ENCODE assay signal across 8 cellular contexts in the genomic region with DNA sequence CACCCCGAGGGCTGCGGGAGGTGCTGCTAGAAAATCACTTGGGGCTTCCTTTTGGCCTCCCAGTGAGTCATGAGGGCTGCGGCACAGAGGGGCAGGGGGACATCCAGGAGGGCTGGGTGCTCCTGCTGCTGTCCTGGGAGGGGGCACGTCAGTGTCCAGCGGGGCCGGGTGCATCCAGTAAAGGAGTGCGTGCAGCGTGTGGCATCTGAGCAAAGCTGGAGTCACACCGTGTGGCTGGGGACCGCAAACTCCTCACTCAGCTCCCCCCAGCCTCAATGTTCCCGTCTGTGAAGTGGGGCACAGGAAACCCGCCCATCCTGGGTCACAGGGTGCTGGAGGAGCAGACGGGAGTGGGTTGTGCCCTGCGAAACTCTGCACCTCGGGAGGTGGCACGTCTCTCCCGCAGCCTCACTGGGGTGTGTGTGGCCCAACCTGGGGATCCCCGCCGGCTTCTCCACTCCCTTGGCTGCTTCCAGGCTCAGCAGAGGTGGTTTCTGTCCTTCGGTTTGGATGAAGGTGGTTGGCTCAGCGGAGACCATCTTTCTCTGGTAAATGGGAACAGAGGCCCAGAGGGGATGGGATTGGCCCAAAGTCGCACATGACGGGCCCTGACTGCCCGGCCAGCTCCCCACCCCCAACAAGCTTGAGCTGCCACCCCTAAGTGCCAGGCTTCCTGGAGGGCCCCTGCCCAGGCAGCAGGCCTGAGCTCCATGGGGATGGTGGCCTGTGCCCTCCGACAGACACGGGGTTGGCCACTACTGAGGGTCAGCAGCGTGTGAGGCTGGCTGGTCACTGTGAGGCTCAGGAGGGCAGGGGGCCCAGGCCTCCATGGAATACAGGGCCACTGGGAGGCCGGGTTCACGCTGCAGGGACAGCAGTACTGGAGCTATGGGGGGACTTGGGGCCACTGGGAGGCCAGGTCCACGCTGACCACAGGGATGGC.
A peak's percentile ranks its signal among the peaks of the same experiment; 100 is the strongest.
DNase-seq lines count a peak whose midpoint lies in the region; ATAC-seq and TF ChIP-seq lines count a peak whose summit lies in the region.
"Not testable (repeated sequence)": the region's sequence is repeated elsewhere in the genome, so short reads cannot be mapped to it uniquely, and the experiment has no call there.

No MANE protein-coding gene starts in this region.

- POLR2A ChIA-PET in CD4-positive, alpha-beta memory T cell (lab: Charles Lee; ENCODE audit: partially characterized antibody): not testable (repeated sequence)

- not testable (repeated sequence) for H3K27me3 ChIP-seq in CD4-positive, alpha-beta memory T cell (ENCODE audit: insufficient read depth, low read length); breast epithelium; gastroesophageal sphincter; lung (ENCODE audit: control insufficient read depth, insufficient read depth); rectal smooth muscle tissue (ENCODE audit: control insufficient read depth, insufficient read depth, low read length); thoracic aorta (replicated peaks; ENCODE audit: insufficient read depth)

- TF ChIP-seq POLR2A in breast epithelium (IDR thresholded peaks at IDR 0.05); gastroesophageal sphincter (IDR thresholded peaks at IDR 0.05): not testable (repeated sequence)

- intact Hi-C loops in CD4-positive, alpha-beta memory T cell (cut with micrococcal nuclease); breast epithelium (cut with DNase I; ENCODE audit: low total_unique reads): not testable (repeated sequence)

- not testable (repeated sequence) for H3K4me1 ChIP-seq in CD4-positive, alpha-beta memory T cell (ENCODE audit: insufficient read depth, low read length); breast epithelium; lung (ENCODE audit: control insufficient read depth in 2 of 2, insufficient read depth in 2 of 2, low read length in 2 of 2)
- H3K4me1 ChIP-seq in gastroesophageal sphincter (peaks cover 4 to 66% (median 26%) of the 10 kb centered on the region in 3 donors), rectal smooth muscle tissue (ENCODE audit: control insufficient read depth, insufficient read depth, low read length) (peaks cover 23% of the 10 kb centered on the region), thoracic aorta (ENCODE audit: control insufficient read depth in 1 of 2, low read depth in 2 of 2) (peaks cover 11 to 51% of the 10 kb centered on the region in 2 donors)

- H3K4me3 Mint-ChIP-seq in CD4-positive, alpha-beta memory T cell: peak overlapping the region in 3 of 8 donors; percentile 26 to 51 (median 39)
- peak overlapping the region; percentile 71 for H3K4me3 Mint-ChIP-seq in T-helper 17 cell

- H3K9me3 ChIP-seq in CD4-positive, alpha-beta memory T cell (ENCODE audit: control insufficient read depth in 1 of 2, low read length in 2 of 2); T-helper 17 cell (ENCODE audit: control insufficient read depth, low read length, poor library complexity, severe bottlenecking); breast epithelium; gastroesophageal sphincter; lung (ENCODE audit: control insufficient read depth in 2 of 2, insufficient read depth in 1 of 2, low read length in 1 of 2); thoracic aorta: not testable (repeated sequence)

- H3K36me3 Mint-ChIP-seq in CD4-positive, alpha-beta memory T cell; T-helper 17 cell (ENCODE audit: low read depth): not testable (repeated sequence)

- not testable (repeated sequence) for H3K27ac ChIP-seq in CD4-positive, alpha-beta memory T cell (ENCODE audit: low read depth, low read length)
- H3K27ac ChIP-seq in breast epithelium (peak overlapping the region; percentile 84 to 89), gastroesophageal sphincter (peak overlapping the region in 3 of 4 donors; percentile 76 to 87 (median 77)), lung (ENCODE audit: low read depth in 1 of 2, low read length in 1 of 2) (peak overlapping the region; percentile 24 to 95), rectal smooth muscle tissue (ENCODE audit: low read depth, low read length) (peak overlapping the region; percentile 21), thoracic aorta (peak overlapping the region in 1 of 2 donors; percentile 35)

- DNase-seq in CD4-positive, alpha-beta memory T cell: peak in 3 of 5 donors; percentile 4 to 61 (median 28)
- peak in 1 of 3 donors; percentile 26 for DNase-seq in T-helper 17 cell
- not testable (repeated sequence) for DNase-seq in breast epithelium (ENCODE audit: low spot score in 2 of 2); lung (ENCODE audit: low spot score); thoracic aorta (ENCODE audit: low spot score)

- not testable (repeated sequence) for H3K36me3 ChIP-seq in CD4-positive, alpha-beta memory T cell (ENCODE audit: insufficient read depth, low read length); breast epithelium; gastroesophageal sphincter; lung (ENCODE audit: control insufficient read depth in 2 of 2, insufficient read depth in 2 of 2, low read length in 2 of 2); rectal smooth muscle tissue (ENCODE audit: control insufficient read depth, insufficient read depth, low read length); thoracic aorta

- H3K27ac Mint-ChIP-seq in CD4-positive, alpha-beta memory T cell: peak overlapping the region in 2 of 7 donors; percentile 32 to 35
- H3K27ac Mint-ChIP-seq in T-helper 17 cell: peak overlapping the region; percentile 61

- TF ChIP-seq CTCF in breast epithelium (IDR thresholded peaks at IDR 0.05); gastroesophageal sphincter (IDR thresholded peaks at IDR 0.05); lung (IDR thresholded peaks at IDR 0.05; ENCODE audit: control extremely low read depth, extremely low read depth); thoracic aorta (IDR thresholded peaks at IDR 0.05): not testable (repeated sequence)

- H3K4me1 Mint-ChIP-seq in CD4-positive, alpha-beta memory T cell; T-helper 17 cell: not testable (repeated sequence)

- not testable (repeated sequence) for H3K27me3 Mint-ChIP-seq in CD4-positive, alpha-beta memory T cell; T-helper 17 cell

- ATAC-seq in HG02763 (IDR thresholded peaks at IDR 0.05; ENCODE audit: unreplicated experiment) (peak; percentile 14), T-helper 17 cell (peak; percentile 59)
- not testable (repeated sequence) for ATAC-seq in gastroesophageal sphincter; lung (ENCODE audit: insufficient read depth, low FRiP score); thoracic aorta (ENCODE audit: insufficient number of reproducible peaks, low FRiP score, low read depth)

- CTCF ChIA-PET in CD4-positive, alpha-beta memory T cell (lab: Charles Lee; ENCODE audit: partially characterized antibody): not testable (repeated sequence)

- not testable (repeated sequence) for H3K9me3 Mint-ChIP-seq in CD4-positive, alpha-beta memory T cell

- H3K9ac ChIP-seq in rectal smooth muscle tissue (ENCODE audit: low read length): not testable (repeated sequence)

- TF ChIP-seq EP300 in gastroesophageal sphincter (IDR thresholded peaks at IDR 0.05): not testable (repeated sequence)

- not testable (repeated sequence) for H3K4me3 ChIP-seq in CD4-positive, alpha-beta memory T cell (ENCODE audit: low read length in 2 of 2); lung
- H3K4me3 ChIP-seq in breast epithelium (peak overlapping the region in 1 of 3 donors; percentile 60), gastroesophageal sphincter (peak overlapping the region in 1 of 2 donors; percentile 38), rectal smooth muscle tissue (ENCODE audit: low read length) (peak overlapping the region; percentile 10), thoracic aorta (peak overlapping the region; percentile 69)

- WGBS in gastroesophageal sphincter (ENCODE audit: low coverage in 1 of 2), 2 donors: 50 to 87% methylated on average over 2 to 6 of the region's 30 CpGs
- WGBS in lung, 2 donors: 83 to 89% methylated on average over 26 to 28 of the region's 30 CpGs
